In the genomic region with DNA sequence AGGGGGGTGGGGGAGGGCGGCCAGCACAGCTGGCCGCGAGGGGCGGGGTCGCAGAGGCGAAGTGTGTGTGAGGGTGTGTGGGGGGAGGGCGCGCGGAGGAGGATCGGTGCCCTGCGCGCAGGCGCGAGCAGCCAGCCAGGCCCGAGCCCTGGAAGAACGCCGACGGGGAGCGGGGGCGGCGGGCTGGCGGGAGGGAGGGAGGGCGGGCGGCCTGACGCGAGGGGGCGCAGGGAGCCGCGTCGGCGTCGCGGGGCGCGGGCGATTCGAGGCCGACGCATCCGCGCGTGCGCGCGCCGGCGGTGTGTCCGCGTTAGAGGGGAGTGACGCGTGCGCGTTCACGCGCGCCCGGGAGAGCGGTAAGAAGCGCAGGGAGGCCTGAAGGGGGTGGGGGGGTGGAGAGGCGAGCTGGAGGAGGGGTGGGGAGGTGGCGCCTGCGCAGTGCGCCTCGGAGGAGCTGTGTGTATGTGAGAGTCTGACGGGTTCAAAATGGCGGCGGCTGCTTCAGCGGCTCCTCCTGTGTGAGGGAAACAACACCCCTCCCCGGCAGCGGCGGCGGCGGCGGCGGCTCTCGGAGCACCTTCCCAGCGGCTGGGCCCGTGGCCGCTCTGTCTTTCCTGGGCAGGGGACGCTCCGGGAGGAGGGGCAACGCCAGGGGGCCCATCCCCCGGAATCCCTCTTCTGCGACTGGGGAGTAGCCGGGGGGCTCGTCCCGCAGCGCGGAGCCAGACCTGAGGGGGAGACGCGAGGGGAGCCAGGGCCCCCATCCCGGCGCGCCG, we compare ENCODE assay signal across 8 cellular contexts. TPM values are rescaled to one million over a fixed set of nuclear protein-coding genes. Genes with fewer than 3 reads are reported as not detected.
A peak's percentile ranks its signal among the peaks of the same experiment; 100 is the strongest.
DNase-seq lines count a peak whose midpoint lies in the region; ATAC-seq and TF ChIP-seq lines count a peak whose summit lies in the region.

A gene (plus strand): TSS at position 463 of the 776 bp plus-strand sequence. CDS start 2,054 bp downstream, outside the sequence.

- no peak within 1 kb of the TSS for H2BK20ac ChIP-seq in H9 (ENCODE audit: low read depth, low read length, poor library complexity, severe bottlenecking)

- H2BK15ac ChIP-seq in H9 (ENCODE audit: low read depth, low read length) = no peak within 1 kb of the TSS

- H4K8ac ChIP-seq in H9 (replicated peaks; ENCODE audit: insufficient read length, low read depth, low read length) = no peak within 1 kb of the TSS

- peaks cover 21% of the 10 kb centered on the region for H3K23me2 ChIP-seq in H9 (ENCODE audit: insufficient read length, low read depth, low read length, poor library complexity, severe bottlenecking)

- H3K4me3 Mint-ChIP-seq in H9 = peak within 1 kb of the TSS; percentile 96 to 99
- H3K4me3 Mint-ChIP-seq in natural killer cell treated with Interleukin-12 subunit alpha and Interleukin-12 subunit beta and Interleukin-15 and Interleukin-18, amount 100 ng/mL, for 72 hours = peak within 1 kb of the TSS; percentile 95

- no peaks in the 10 kb centered on the region for H3K9me3 ChIP-seq in H9 (ENCODE audit: control insufficient read depth, low read depth, low read length)

- no peaks in the 10 kb centered on the region for H3K4me1 ChIP-seq in H9 (ENCODE audit: insufficient read depth, low read length)

- ATAC-seq in natural killer cell treated with Interleukin-12 subunit alpha and Interleukin-12 subunit beta and Interleukin-15 and Interleukin-18, amount 100 ng/mL, for 72 hours = peak; percentile 91 to 93

- WGBS in H9 (ENCODE audit: extremely low coverage, insufficient read length, low lambda C conversion rate) = no CpG with 5 or more reads among the region's 95 CpGs

- peak; percentile 46; the same call in 2 of the 3 replicates for TF ChIP-seq CTCF in H9 (conservative IDR thresholded peaks at IDR 0.05)
- no peak for TF ChIP-seq CTCF in fibroblast of pulmonary artery (IDR thresholded peaks at IDR 0.05; ENCODE audit: low read length, missing control alignments)

- peak within 1 kb of the TSS; percentile 100 for H3K4me2 ChIP-seq in H9 (ENCODE audit: insufficient read depth, insufficient read length, low read length)

- peaks cover 0 to 2% of the 10 kb centered on the region in 2 experiments; a peak in 2 of 5 replicates for H3K9me3 Mint-ChIP-seq in H9
- no peaks in the 10 kb centered on the region for H3K9me3 Mint-ChIP-seq in natural killer cell treated with Interleukin-12 subunit alpha and Interleukin-12 subunit beta and Interleukin-15 and Interleukin-18, amount 100 ng/mL, for 72 hours

- no peak within 1 kb of the TSS for H4K5ac ChIP-seq in H9 (ENCODE audit: insufficient read length, low read depth, low read length)

- no peak within 1 kb of the TSS for H2BK120ac ChIP-seq in H9 (ENCODE audit: low read depth, low read length, poor library complexity, severe bottlenecking)

- H3K79me2 ChIP-seq in H9 (ENCODE audit: insufficient read depth, low read length) = peaks cover 27% of the 10 kb centered on the region; the same call in 1 of the 2 replicates

- H3K27ac Mint-ChIP-seq in H9 = peak within 1 kb of the TSS; percentile 91 to 98 (median 95)
- peak within 1 kb of the TSS; percentile 76 to 93 for H3K27ac Mint-ChIP-seq in natural killer cell treated with Interleukin-12 subunit alpha and Interleukin-12 subunit beta and Interleukin-15 and Interleukin-18, amount 100 ng/mL, for 72 hours

- DNase-seq in EL (peak; percentile 99), H9 (peak; percentile 99), M059J (ENCODE audit: low read depth) (peak; percentile 96), SHP77 (lab: John Stamatoyannopoulos, UW) (peak; percentile 98 to 99), fibroblast of pulmonary artery (ENCODE audit: low read depth) (peak; percentile 99)
- peak; percentile 98 for DNase-seq in activated effector memory CD4-positive, alpha-beta T cell treated with Interleukin-2 at 50 U/mL for 16 hours
- DNase-seq in natural killer cell treated with Interleukin-12 subunit alpha and Interleukin-12 subunit beta and Interleukin-15 and Interleukin-18, amount 100 ng/mL, for 72 hours (ENCODE audit: low spot score) = peak; percentile 97
- DNase-seq in stimulated activated naive CD4-positive, alpha-beta T cell treated with Interleukin-2 at 50 U/mL for 16 hours (lab: John Stamatoyannopoulos, UW) = peak; percentile 99

- H3K79me1 ChIP-seq in H9 (ENCODE audit: insufficient read depth, low read depth, low read length, poor library complexity, severe bottlenecking) = no peaks in the 10 kb centered on the region

- H4K20me1 ChIP-seq in H9 (ENCODE audit: control insufficient read depth, insufficient read depth, insufficient read length) = no peaks in the 10 kb centered on the region

- peak within 1 kb of the TSS; percentile 97 for H3K4me3 ChIP-seq in fibroblast of pulmonary artery (replicated peaks; ENCODE audit: low read depth, low read length)

- H2BK12ac ChIP-seq in H9 (ENCODE audit: insufficient read length, low read depth, low read length) = peak within 1 kb of the TSS; percentile 50

- no peak within 1 kb of the TSS for H2BK5ac ChIP-seq in H9 (ENCODE audit: insufficient read length, low read length)

- H3K4me1 Mint-ChIP-seq in H9 = peaks cover 30 to 34% of the 10 kb centered on the region in 2 experiments
- peaks cover 18 to 21% of the 10 kb centered on the region in 2 donors for H3K4me1 Mint-ChIP-seq in natural killer cell treated with Interleukin-12 subunit alpha and Interleukin-12 subunit beta and Interleukin-15 and Interleukin-18, amount 100 ng/mL, for 72 hours (ENCODE audit: low read depth in 2 of 2)

- H3T11ph ChIP-seq in H9 (ENCODE audit: low read length) = no peak within 1 kb of the TSS

- peak within 1 kb of the TSS; percentile 72 for H3K9ac ChIP-seq in H9 (ENCODE audit: extremely low read depth, insufficient read length, low read length)

- H3K27me3 Mint-ChIP-seq in H9 (ENCODE audit: low read depth) = no peaks in the 10 kb centered on the region; the same call in 1 of the 2 replicates
- H3K27me3 Mint-ChIP-seq in natural killer cell treated with Interleukin-12 subunit alpha and Interleukin-12 subunit beta and Interleukin-15 and Interleukin-18, amount 100 ng/mL, for 72 hours = no peaks in the 10 kb centered on the region

- no peak within 1 kb of the TSS for H3K23ac ChIP-seq in H9 (ENCODE audit: insufficient read length, low read depth, low read length)

- H3K18ac ChIP-seq in H9 (ENCODE audit: insufficient read length, low read depth, low read length) = peak within 1 kb of the TSS; percentile 95

- no peak within 1 kb of the TSS for H3K27ac ChIP-seq in H9 (ENCODE audit: insufficient read length, low read depth, low read length)

- H3K56ac ChIP-seq in H9 (ENCODE audit: insufficient read length, low read depth, low read length) = no peak within 1 kb of the TSS

- no peak within 1 kb of the TSS for H4K91ac ChIP-seq in H9 (ENCODE audit: insufficient read length, low read depth, low read length)

- H2AK5ac ChIP-seq in H9 (ENCODE audit: insufficient read length, low read length) = no peak within 1 kb of the TSS

- H2AFZ ChIP-seq in H9 (ENCODE audit: low read length) = no peak within 1 kb of the TSS

- H3K27me3 ChIP-seq in H9 (ENCODE audit: insufficient read depth, low read length) = no peaks in the 10 kb centered on the region

- no peak within 1 kb of the TSS for H3K4ac ChIP-seq in H9 (ENCODE audit: low read depth, low read length)

- H3K14ac ChIP-seq in H9 (ENCODE audit: insufficient read depth, low read length) = peak within 1 kb of the TSS; percentile 83

- H3K36me3 Mint-ChIP-seq in H9 (ENCODE audit: insufficient read depth in 1 of 3, low read depth in 3 of 3) = peaks cover 7 to 14% (median 14%) of the 10 kb centered on the region in 3 experiments; a peak in 6 of 7 replicates
- H3K36me3 Mint-ChIP-seq in natural killer cell treated with Interleukin-12 subunit alpha and Interleukin-12 subunit beta and Interleukin-15 and Interleukin-18, amount 100 ng/mL, for 72 hours = peaks cover 12% of the 10 kb centered on the region

RNA-seq across cellular contexts. Expression of the gene that starts here (rescaled TPM):
- 82.1 and 85.9 TPM in 2 replicates for total RNA-seq in H9 (2021)
- total RNA-seq in M059J (2014; rRNA removed; shearing (Covaris generic)) = 19.0 and 36.1 TPM in 2 replicates
- 100 to 1,000 TPM; 151 to 178 TPM for total RNA-seq in natural killer cell treated with Interleukin-12 subunit alpha and Interleukin-12 subunit beta and Interleukin-15 and Interleukin-18, amount 100 ng/mL, for 72 hours
